In genomic region chr5:139513852-139514485, GRCh38 we compare ENCODE assay signal across 1 cellular context.
TF ChIP-seq lines count a peak whose summit lies in the region.

No MANE protein-coding gene starts in this region.

TF ChIP-seq in GM12878, 131 proteins besides CTCF, POLR2A, EP300 and RAD21:
- TF ChIP-seq RCOR1 (conservative IDR thresholded peaks at IDR 0.05; ENCODE audit: low read depth, low read length) (no peak), FOXK2 (IDR thresholded peaks at IDR 0.05) (no peak), BMI1 (IDR thresholded peaks at IDR 0.05; ENCODE audit: borderline replicate concordance) (no peak), YY1 (IDR thresholded peaks at IDR 0.05; ENCODE audit: low read depth, low read length) (no peak), JUND (IDR thresholded peaks at IDR 0.05; ENCODE audit: low read depth, low read length) (no peak), RFX5 (IDR thresholded peaks at IDR 0.05; ENCODE audit: low read depth, low read length) (no peak), ZSCAN29 (IDR thresholded peaks at IDR 0.05) (no peak), TCF3 (IDR thresholded peaks at IDR 0.05; ENCODE audit: borderline replicate concordance, insufficient read depth, low read depth, low read length) (no peak), BRCA1 (IDR thresholded peaks at IDR 0.05; ENCODE audit: low read depth, low read length) (no peak)
